15 cellular contexts compared by ENCODE assay signal in genomic region chr19:39269369-39269768, GRCh38. TPM values are rescaled to one million over a fixed set of nuclear protein-coding genes. Genes with fewer than 3 reads are reported as not detected.
"Had no signal": no experiment of that assay in that cellular context is flagged by ENCODE, and none has a peak within 500 bp of the region (broad histone marks: within the 10 kb centered on the region; RNA-seq: fewer than 3 reads in every experiment).

No MANE protein-coding gene starts in this region.

RNA-seq across cellular contexts. Expression of gene IFNL2, which starts 1.2 kb away (rescaled TPM):
- total RNA-seq: activated B cell treated with CpG ODN at 0.5 μM for 24 hours; activated CD4-positive, alpha-beta memory T cell treated with anti-CD3 and anti-CD28 coated beads for 36 hours; activated CD4-positive, alpha-beta memory T cell treated with anti-CD3 and anti-CD28 coated beads, Interleukin-2, amount 10 ng/mL, durations not matched to agents 7 days and 5 days; activated CD4-positive, alpha-beta T cell treated with anti-CD3 and anti-CD28 coated beads for 36 hours; activated CD4-positive, alpha-beta T cell treated with anti-CD3 and anti-CD28 coated beads, Interleukin-2, amount 10 ng/mL, durations not matched to agents 24 days and 14 days; activated CD4-positive, alpha-beta T cell treated with anti-CD3 and anti-CD28 coated beads, Interleukin-2, amount 10 ng/mL, durations not matched to agents 7 days and 5 days; activated CD8-positive, alpha-beta memory T cell treated with anti-CD3 and anti-CD28 coated beads for 36 hours; activated CD8-positive, alpha-beta memory T cell treated with anti-CD3 and anti-CD28 coated beads, Interleukin-2, amount 10 ng/mL, durations not matched to agents 7 days and 5 days; activated CD8-positive, alpha-beta T cell treated with anti-CD3 and anti-CD28 coated beads for 36 hours; activated CD8-positive, alpha-beta T cell treated with anti-CD3 and anti-CD28 coated beads, Interleukin-2, amount 10 ng/mL, durations not matched to agents 7 days and 5 days; T-cell; T-helper 1 cell treated with Interleukin-12 subunit alpha and Interleukin-12 subunit beta and Interleukin-4 antibody, amounts not matched to agents 30 ng/mL and 1 ng/mL, for 36 hours; T-helper 17 cell; T-helper 2 cell treated with Interferon-gamma antibody and Interleukin-4, amounts not matched to agents 100 ng/mL and 5 ng/mL, for 36 hours; WTC11 had no signal

RNA-seq across cellular contexts. Expression of gene IFNL4, which starts 20.7 kb away (rescaled TPM):
- total RNA-seq: activated B cell treated with CpG ODN at 0.5 μM for 24 hours; activated CD4-positive, alpha-beta memory T cell treated with anti-CD3 and anti-CD28 coated beads for 36 hours; activated CD4-positive, alpha-beta memory T cell treated with anti-CD3 and anti-CD28 coated beads, Interleukin-2, amount 10 ng/mL, durations not matched to agents 7 days and 5 days; activated CD4-positive, alpha-beta T cell treated with anti-CD3 and anti-CD28 coated beads for 36 hours; activated CD4-positive, alpha-beta T cell treated with anti-CD3 and anti-CD28 coated beads, Interleukin-2, amount 10 ng/mL, durations not matched to agents 24 days and 14 days; activated CD4-positive, alpha-beta T cell treated with anti-CD3 and anti-CD28 coated beads, Interleukin-2, amount 10 ng/mL, durations not matched to agents 7 days and 5 days; activated CD8-positive, alpha-beta memory T cell treated with anti-CD3 and anti-CD28 coated beads, Interleukin-2, amount 10 ng/mL, durations not matched to agents 7 days and 5 days; activated CD8-positive, alpha-beta T cell treated with anti-CD3 and anti-CD28 coated beads for 36 hours; activated CD8-positive, alpha-beta T cell treated with anti-CD3 and anti-CD28 coated beads, Interleukin-2, amount 10 ng/mL, durations not matched to agents 7 days and 5 days; T-cell; T-helper 1 cell treated with Interleukin-12 subunit alpha and Interleukin-12 subunit beta and Interleukin-4 antibody, amounts not matched to agents 30 ng/mL and 1 ng/mL, for 36 hours; T-helper 17 cell; T-helper 2 cell treated with Interferon-gamma antibody and Interleukin-4, amounts not matched to agents 100 ng/mL and 5 ng/mL, for 36 hours; WTC11 had no signal

RNA-seq across cellular contexts. Expression of gene IFNL3, which starts 24.6 kb away (rescaled TPM):
- total RNA-seq: activated B cell treated with CpG ODN at 0.5 μM for 24 hours; activated CD4-positive, alpha-beta memory T cell treated with anti-CD3 and anti-CD28 coated beads, Interleukin-2, amount 10 ng/mL, durations not matched to agents 7 days and 5 days; activated CD4-positive, alpha-beta T cell treated with anti-CD3 and anti-CD28 coated beads, Interleukin-2, amount 10 ng/mL, durations not matched to agents 24 days and 14 days; activated CD4-positive, alpha-beta T cell treated with anti-CD3 and anti-CD28 coated beads, Interleukin-2, amount 10 ng/mL, durations not matched to agents 7 days and 5 days; activated CD8-positive, alpha-beta memory T cell treated with anti-CD3 and anti-CD28 coated beads for 36 hours; activated CD8-positive, alpha-beta T cell treated with anti-CD3 and anti-CD28 coated beads for 36 hours; activated CD8-positive, alpha-beta T cell treated with anti-CD3 and anti-CD28 coated beads, Interleukin-2, amount 10 ng/mL, durations not matched to agents 7 days and 5 days; T-cell; T-helper 1 cell treated with Interleukin-12 subunit alpha and Interleukin-12 subunit beta and Interleukin-4 antibody, amounts not matched to agents 30 ng/mL and 1 ng/mL, for 36 hours; T-helper 17 cell; T-helper 2 cell treated with Interferon-gamma antibody and Interleukin-4, amounts not matched to agents 100 ng/mL and 5 ng/mL, for 36 hours; WTC11 had no signal

RNA-seq across cellular contexts. Expression of gene IFNL1, which starts 26.8 kb away (rescaled TPM):
- total RNA-seq: activated B cell treated with CpG ODN at 0.5 μM for 24 hours; activated CD4-positive, alpha-beta T cell treated with anti-CD3 and anti-CD28 coated beads, Interleukin-2, amount 10 ng/mL, durations not matched to agents 24 days and 14 days; activated CD4-positive, alpha-beta T cell treated with anti-CD3 and anti-CD28 coated beads, Interleukin-2, amount 10 ng/mL, durations not matched to agents 7 days and 5 days; activated CD8-positive, alpha-beta memory T cell treated with anti-CD3 and anti-CD28 coated beads for 36 hours; activated CD8-positive, alpha-beta T cell treated with anti-CD3 and anti-CD28 coated beads for 36 hours; T-helper 1 cell treated with Interleukin-12 subunit alpha and Interleukin-12 subunit beta and Interleukin-4 antibody, amounts not matched to agents 30 ng/mL and 1 ng/mL, for 36 hours; T-helper 17 cell; WTC11 had no signal
